ENCODE assay signal across 14 cellular contexts in the genomic region with DNA sequence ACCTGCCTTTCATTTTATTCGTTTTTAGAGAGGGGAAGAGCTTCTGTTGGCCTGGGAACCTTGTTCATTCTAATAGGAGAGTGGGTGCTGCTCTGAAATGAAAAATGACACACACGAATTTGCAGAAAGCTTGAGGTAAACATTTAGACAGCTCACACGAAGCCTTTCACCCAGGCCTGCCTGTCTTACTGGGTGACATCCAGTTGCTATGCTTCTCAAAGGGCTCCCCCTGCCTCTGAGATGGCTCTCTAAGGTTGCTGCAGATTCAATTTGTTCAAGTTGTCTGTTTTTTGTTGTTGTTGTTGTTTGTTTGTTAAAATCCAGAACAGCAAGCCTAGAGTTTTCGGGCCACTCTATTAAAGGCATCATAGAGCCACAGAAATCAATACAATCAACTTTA. TPM values are rescaled to one million over a fixed set of nuclear protein-coding genes. Genes with fewer than 3 reads are reported as not detected.
DNase-seq lines count a peak whose midpoint lies in the region; ATAC-seq and TF ChIP-seq lines count a peak whose summit lies in the region.
"Had no signal": no experiment of that assay in that cellular context is flagged by ENCODE, and none has a peak within 500 bp of the region (broad histone marks: within the 10 kb centered on the region; RNA-seq: fewer than 3 reads in every experiment).

No MANE protein-coding gene starts in this region.

- no peak overlapping the region for H3K4me2 ChIP-seq in SK-N-SH

- no peaks in the 10 kb centered on the region for H3K9me2 ChIP-seq in SK-N-SH

- TF ChIP-seq RAD21 in SK-N-SH (IDR thresholded peaks at IDR 0.05; ENCODE audit: low read length): no peak

- peak; percentile 34 for TF ChIP-seq CTCF in GM13976 (IDR thresholded peaks at IDR 0.05; ENCODE audit: borderline replicate concordance, control extremely low read depth, extremely low read depth, insufficient read depth, missing control alignments)
- no peak for TF ChIP-seq CTCF in SK-N-SH (IDR thresholded peaks at IDR 0.05)
- TF ChIP-seq CTCF in lower lobe of right lung (IDR thresholded peaks at IDR 0.05): no peak
- TF ChIP-seq CTCF in thyroid gland (IDR thresholded peaks at IDR 0.05): no peak

- DNase-seq in GM13976 (ENCODE audit: low spot score) (peak; percentile 25), NCI-H69 (lab: John Stamatoyannopoulos, UW) (peak; percentile 27), inferior parietal cortex (ENCODE audit: extremely low spot score) (peak; percentile 68), SK-N-SH (no peak), lower lobe of right lung (no peak), A172 (ENCODE audit: low spot score) (no peak), thyroid gland (no peak)
- DNase-seq: activated B cell treated with CpG ODN at 0.5 μM for 24 hours; activated T-cell treated with anti-CD3 and anti-CD28 coated beads, Interleukin-2, amount 50 U/mL, for 1 hour; NCI-H345 had no signal

- H3K27me3 ChIP-seq in SK-N-SH (ENCODE audit: insufficient read depth) (no peaks in the 10 kb centered on the region), lower lobe of right lung (ENCODE audit: low read depth) (no peaks in the 10 kb centered on the region), thyroid gland (no peaks in the 10 kb centered on the region)
- H3K27me3 ChIP-seq: cardiac muscle cell, esophagus muscularis mucosa had no signal

- no peak overlapping the region for H2AFZ ChIP-seq in SK-N-SH (ENCODE audit: low read depth)

- POLR2A ChIA-PET in SK-N-SH (lab: Yijun Ruan, JAX): no interaction called here

- in situ Hi-C loops in GM13976 (cut with MboI; ENCODE audit: low sequenced_read_pairs, unreplicated experiment): no loop called here

- ATAC-seq in GM21723 (IDR thresholded peaks at IDR 0.05; ENCODE audit: unreplicated experiment): peak; percentile 77
- no peak for ATAC-seq in lower lobe of right lung

- TF ChIP-seq EP300 in SK-N-SH (IDR thresholded peaks at IDR 0.05; ENCODE audit: borderline replicate concordance in 1 of 2, low read depth in 1 of 2, low read length in 1 of 2): no peak

- H3K9me3 ChIP-seq in SK-N-SH: no peaks in the 10 kb centered on the region
- H3K9me3 ChIP-seq in lower lobe of right lung: no peaks in the 10 kb centered on the region
- H3K9me3 ChIP-seq in thyroid gland: no peaks in the 10 kb centered on the region
- H3K9me3 ChIP-seq: esophagus muscularis mucosa had no signal

- 7% methylated on average over 4 of the region's 4 CpGs for WGBS in SK-N-SH (ENCODE audit: low lambda C conversion rate)
- WGBS in thyroid gland, 2 donors: 50 to 53% methylated on average over 4 of the region's 4 CpGs

- H4K20me1 ChIP-seq in SK-N-SH (ENCODE audit: insufficient read depth): no peaks in the 10 kb centered on the region

- H3K9ac ChIP-seq in SK-N-SH: no peak overlapping the region

- intact Hi-C loops in lower lobe of right lung (cut with DNase I): no loop called here
- intact Hi-C loops in thyroid gland (cut with DNase I): no loop called here

- H3K4me3 ChIP-seq in SK-N-SH (ENCODE audit: low read depth in 2 of 2, low read length in 1 of 2): no peak overlapping the region
- no peak overlapping the region for H3K4me3 ChIP-seq in lower lobe of right lung
- no peak overlapping the region for H3K4me3 ChIP-seq in thyroid gland (replicated peaks in 1 of 3)
- H3K4me3 ChIP-seq: cardiac muscle cell, esophagus muscularis mucosa had no signal

- H3K27ac ChIP-seq in SK-N-SH (ENCODE audit: low read depth in 2 of 2, low read length in 1 of 2) (no peak overlapping the region), lower lobe of right lung (no peak overlapping the region), thyroid gland (no peak overlapping the region)
- H3K27ac ChIP-seq: cardiac muscle cell, esophagus muscularis mucosa had no signal

- H3K79me2 ChIP-seq in SK-N-SH (ENCODE audit: insufficient read depth): no peaks in the 10 kb centered on the region

- CTCF ChIA-PET in SK-N-SH (lab: Yijun Ruan, JAX): no interaction called here

- H3K36me3 ChIP-seq in SK-N-SH (replicated peaks in 1 of 2; ENCODE audit: control insufficient read depth in 1 of 2, insufficient read depth in 2 of 2, low read length in 1 of 2): no peaks in the 10 kb centered on the region
- no peaks in the 10 kb centered on the region for H3K36me3 ChIP-seq in lower lobe of right lung
- no peaks in the 10 kb centered on the region for H3K36me3 ChIP-seq in thyroid gland
- H3K36me3 ChIP-seq: cardiac muscle cell, esophagus muscularis mucosa had no signal

- no peaks in the 10 kb centered on the region for H3F3A ChIP-seq in SK-N-SH (replicated peaks; ENCODE audit: insufficient read depth)

- H3K4me1 ChIP-seq in SK-N-SH (ENCODE audit: control insufficient read depth in 1 of 2, insufficient read depth in 2 of 2, low read depth in 1 of 2, low read length in 1 of 2) (no peaks in the 10 kb centered on the region), lower lobe of right lung (no peaks in the 10 kb centered on the region), thyroid gland (no peaks in the 10 kb centered on the region)
- H3K4me1 ChIP-seq: esophagus muscularis mucosa had no signal

- no peak for TF ChIP-seq POLR2A in thyroid gland (IDR thresholded peaks at IDR 0.05)

TF ChIP-seq in SK-N-SH, 30 proteins besides CTCF, POLR2A, EP300 and RAD21:
- TF ChIP-seq, protein P1, sequence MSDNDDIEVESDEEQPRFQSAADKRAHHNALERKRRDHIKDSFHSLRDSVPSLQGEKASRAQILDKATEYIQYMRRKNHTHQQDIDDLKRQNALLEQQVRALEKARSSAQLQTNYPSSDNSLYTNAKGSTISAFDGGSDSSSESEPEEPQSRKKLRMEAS (IDR thresholded peaks at IDR 0.05; ENCODE audit: low read depth): no peak
- TF ChIP-seq, protein P2, sequence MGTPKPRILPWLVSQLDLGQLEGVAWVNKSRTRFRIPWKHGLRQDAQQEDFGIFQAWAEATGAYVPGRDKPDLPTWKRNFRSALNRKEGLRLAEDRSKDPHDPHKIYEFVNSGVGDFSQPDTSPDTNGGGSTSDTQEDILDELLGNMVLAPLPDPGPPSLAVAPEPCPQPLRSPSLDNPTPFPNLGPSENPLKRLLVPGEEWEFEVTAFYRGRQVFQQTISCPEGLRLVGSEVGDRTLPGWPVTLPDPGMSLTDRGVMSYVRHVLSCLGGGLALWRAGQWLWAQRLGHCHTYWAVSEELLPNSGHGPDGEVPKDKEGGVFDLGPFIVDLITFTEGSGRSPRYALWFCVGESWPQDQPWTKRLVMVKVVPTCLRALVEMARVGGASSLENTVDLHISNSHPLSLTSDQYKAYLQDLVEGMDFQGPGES (IDR thresholded peaks at IDR 0.05; ENCODE audit: low read depth, low read length): no peak
- TF ChIP-seq RCOR1 (IDR thresholded peaks at IDR 0.05; ENCODE audit: low read length) (no peak), TCF12 (IDR thresholded peaks at IDR 0.05) (no peak)

RNA-seq across cellular contexts. Expression of a gene that starts 18.1 kb away (rescaled TPM):
- polyA plus RNA-seq in SK-N-SH (2012; rRNA removed): not detected in 2 replicates
- polyA plus RNA-seq in SK-N-SH (2012; cell fraction: cytosol; rRNA removed): 0.01 and 0.03 TPM in 2 replicates
- polyA plus RNA-seq in SK-N-SH (2012; cell fraction: nucleus; rRNA removed): 0.01 and 0.06 TPM in 2 replicates
- total RNA-seq in lower lobe of right lung (not detected), thyroid gland (1 to 10 TPM in 1 of 4 donors, under 1 TPM in 1, not detected in 2; 0.13 to 2.0 TPM)
- 0.12 TPM in 1 of 2 replicates, not detected in the other for total RNA-seq in A172 (2014; rRNA removed; shearing (Covaris generic))
- total RNA-seq: activated B cell treated with CpG ODN at 0.5 μM for 24 hours, skeletal muscle tissue had no signal

Comparison
In these comparisons a context has a peak if more than half of its experiments do, and no peak if none do; other contexts are left out.
1. DNase-seq: peak in GM13976 (single experiment), NCI-H69 (single experiment) and inferior parietal cortex (single experiment); none in SK-N-SH (single experiment), lower lobe of right lung (single experiment), A172 (single experiment) and thyroid gland (0 of 2).